In genomic region chr17:69056179-69056823, GRCh38 we compare ENCODE assay signal across 20 cellular contexts. TPM values are rescaled to one million over a fixed set of nuclear protein-coding genes. Genes with fewer than 3 reads are reported as not detected.
DNase-seq lines count a peak whose midpoint lies in the region; ATAC-seq, FAIRE-seq and TF ChIP-seq lines count a peak whose summit lies in the region.
"Had no signal": no experiment of that assay in that cellular context is flagged by ENCODE, and none has a peak within 500 bp of the region (broad histone marks: within the 10 kb centered on the region; RNA-seq: fewer than 3 reads in every experiment).

No MANE protein-coding gene starts in this region.

- H3K4me1 ChIP-seq in left ventricle myocardium inferior = no peaks in the 10 kb centered on the region
- no peaks in the 10 kb centered on the region for H3K4me1 ChIP-seq in right atrium auricular region
- H3K4me1 ChIP-seq in HepG2 (ENCODE audit: insufficient read depth, low read length) = peaks cover 30% of the 10 kb centered on the region
- no peaks in the 10 kb centered on the region for H3K4me1 ChIP-seq in right lobe of liver
- H3K4me1 ChIP-seq: A549 had no signal

- BruUV-seq in HepG2 (replicated peaks; lab: Mats Ljungman, UMichigan) = no TSS peak

- TF ChIP-seq CTCF in left ventricle myocardium inferior (IDR thresholded peaks at IDR 0.05; ENCODE audit: borderline replicate concordance) (no peak), right atrium auricular region (IDR thresholded peaks at IDR 0.05) (no peak), HepG2 (CRISPR knock-in tag; IDR thresholded peaks at IDR 0.05) (no peak), right lobe of liver (IDR thresholded peaks at IDR 0.05) (no peak)

- CTCF ChIA-PET in HepG2 (lab: Yijun Ruan, JAX; ENCODE audit: low intra/inter-chr PET ratio, low total read pairs) = no interaction called here

- DNase-seq in left ventricle myocardium inferior (no peak), right atrium auricular region (ENCODE audit: low spot score) (no peak), HepG2 (ENCODE audit: low spot score) (no peak), right lobe of liver (no peak)
- DNase-seq in stimulated activated CD4-positive, alpha-beta T cell treated with anti-CD3 and anti-CD28 coated beads, Interleukin-4, amount 100 ng/mL, for 24 hours = no peak
- DNase-seq: AML-193; Caco-2; Calu3; CD4-positive, alpha-beta T cell; CD8-positive, alpha-beta T cell; DMS79 treated with DMSO at 0.1 percent for 48 hours; GF-D8 had no signal

- TF ChIP-seq EP300 in HepG2 (IDR thresholded peaks at IDR 0.05; ENCODE audit: low read depth in 2 of 2, low read length in 2 of 2) (no peak), HepG2 (CRISPR knock-in tag; IDR thresholded peaks at IDR 0.05; ENCODE audit: borderline replicate concordance) (no peak)

- H3K79me2 ChIP-seq in HepG2 (ENCODE audit: insufficient read depth, low read length) = no peaks in the 10 kb centered on the region

- no peak overlapping the region for H3K9ac ChIP-seq in HepG2 (ENCODE audit: insufficient read depth, low read depth, low read length)
- H3K9ac ChIP-seq: BLaER1 treated with 17β-estradiol and CSF1 and Interleukin-3, amounts not matched to agents 10 nM and 100 nM had no signal

- H3K27ac ChIP-seq in left ventricle myocardium inferior (replicated peaks) (peak overlapping the region; percentile 27), right atrium auricular region (no peak overlapping the region), HepG2 (ENCODE audit: extremely low read length, insufficient read depth, low read length) (no peak overlapping the region), right lobe of liver (no peak overlapping the region)
- H3K27ac ChIP-seq: 22Rv1; A549; BLaER1 treated with 17β-estradiol and CSF1 and Interleukin-3, amounts not matched to agents 10 nM and 100 nM; C4-2B had no signal

- H3K4me2 ChIP-seq in HepG2 (ENCODE audit: low read depth, low read length) = no peak overlapping the region
- H3K4me2 ChIP-seq: A549 had no signal

- H3K27me3 ChIP-seq in left ventricle myocardium inferior (ENCODE audit: low read depth) = no peaks in the 10 kb centered on the region
- no peaks in the 10 kb centered on the region for H3K27me3 ChIP-seq in right atrium auricular region
- no peaks in the 10 kb centered on the region for H3K27me3 ChIP-seq in HepG2 (ENCODE audit: control insufficient read depth in 1 of 2, insufficient read depth in 2 of 2, low read length in 2 of 2)
- no peaks in the 10 kb centered on the region for H3K27me3 ChIP-seq in right lobe of liver
- H3K27me3 ChIP-seq: BLaER1 treated with 17β-estradiol and CSF1 and Interleukin-3, amounts not matched to agents 10 nM and 100 nM had no signal

- H4K20me1 ChIP-seq in HepG2 (ENCODE audit: insufficient read depth, low read length) = no peaks in the 10 kb centered on the region
- H4K20me1 ChIP-seq: BLaER1 treated with 17β-estradiol and CSF1 and Interleukin-3, amounts not matched to agents 10 nM and 100 nM had no signal

- TF ChIP-seq POLR2A in HepG2 (IDR thresholded peaks at IDR 0.05; ENCODE audit: insufficient read depth in 1 of 2, low read depth in 2 of 2, low read length in 2 of 2) (no peak), right lobe of liver (IDR thresholded peaks at IDR 0.05) (no peak)

- ATAC-seq in HepG2 (no peak), right lobe of liver (no peak)
- ATAC-seq: A549; CD8-positive, alpha-beta T cell had no signal

- no peak for FAIRE-seq in HepG2 (lab: Jason Lieb, UNC)
- FAIRE-seq: A549, D721Med, G401.6, GM12891, GM19239 had no signal

- intact Hi-C loops in left ventricle myocardium inferior (cut with micrococcal nuclease) = no loop called here
- intact Hi-C loops in HepG2 (cut with micrococcal nuclease; ENCODE audit: unreplicated experiment) = no loop called here
- intact Hi-C loops in right lobe of liver (cut with DNase I) = no loop called here

- H3K9me3 ChIP-seq in left ventricle myocardium inferior (replicated peaks) (peaks cover 28% of the 10 kb centered on the region), right atrium auricular region (peaks cover 0 to 34% of the 10 kb centered on the region in 2 donors), HepG2 (ENCODE audit: low read length) (peaks cover 26% of the 10 kb centered on the region), right lobe of liver (no peaks in the 10 kb centered on the region)
- H3K9me3 ChIP-seq: A549, Caco-2 had no signal

- H3K36me3 ChIP-seq in left ventricle myocardium inferior (peaks cover 13% of the 10 kb centered on the region), right atrium auricular region (peaks cover 8% of the 10 kb centered on the region), HepG2 (replicated peaks in 1 of 2; ENCODE audit: control insufficient read depth in 1 of 2, insufficient read depth in 2 of 2, low read length in 2 of 2) (no peaks in the 10 kb centered on the region), right lobe of liver (no peaks in the 10 kb centered on the region)

- no peak for TF ChIP-seq RAD21 in HepG2 (CRISPR knock-in tag; IDR thresholded peaks at IDR 0.05)

- 91% methylated on average over 3 of the region's 3 CpGs for WGBS in HepG2 (ENCODE audit: low lambda C conversion rate)
- 86% methylated on average over 3 of the region's 3 CpGs for WGBS in right lobe of liver (ENCODE audit: insufficient coverage, low coverage, low lambda C conversion rate, missing lambda C conversion rate)

- H3K4me3 ChIP-seq in left ventricle myocardium inferior (peak overlapping the region; percentile 7), right atrium auricular region (no peak overlapping the region), HepG2 (replicated peaks in 1 of 3; ENCODE audit: insufficient read depth in 1 of 3, low read depth in 2 of 3, low read length in 3 of 3) (no peak overlapping the region), right lobe of liver (no peak overlapping the region)
- H3K4me3 ChIP-seq: A549; BLaER1 treated with 17β-estradiol and CSF1 and Interleukin-3, amounts not matched to agents 10 nM and 100 nM had no signal

- POLR2A ChIA-PET in HepG2 (lab: Yijun Ruan, JAX) = no interaction called here

- in situ Hi-C loops in HepG2 (cut with HindIII; ENCODE audit: extremely low pct_ligation_motif_present, low pct_unique_long_range_greater_than_20kb) = loop anchor here (25.0 kb wide), 1 partner anchor 269 kb away; no protein-coding TSS in a partner anchor

- H2AFZ ChIP-seq in HepG2 (ENCODE audit: low read length) = no peak overlapping the region

TF ChIP-seq in HepG2, 621 proteins besides CTCF, POLR2A, EP300 and RAD21:
- TF ChIP-seq KDM6A (CRISPR knock-in tag; IDR thresholded peaks at IDR 0.05; ENCODE audit: low read depth) = no peak
- 0 out of 2 replicates have a peak, but pooled peaks have one; percentile 54 for TF ChIP-seq ARID2 (CRISPR knock-in tag; IDR thresholded peaks at IDR 0.05; ENCODE audit: borderline replicate concordance)
- peak; percentile 42; the same call in 1 of the 2 replicates for TF ChIP-seq KAT2B (IDR thresholded peaks at IDR 0.05; ENCODE audit: borderline replicate concordance, low read depth, low read length)
- TF ChIP-seq ZNF382 (CRISPR knock-in tag; IDR thresholded peaks at IDR 0.05; ENCODE audit: borderline replicate concordance) = peak; percentile 90; the same call in 1 of the 2 replicates
- no peak for TF ChIP-seq SP4 (CRISPR knock-in tag; IDR thresholded peaks at IDR 0.05)
- no peak for TF ChIP-seq ZNF792 (CRISPR knock-in tag; IDR thresholded peaks at IDR 0.05)

RNA-seq across cellular contexts. Expression of gene ABCA9, which starts 4.4 kb away (rescaled TPM):
- 13.0 TPM for total RNA-seq in left ventricle myocardium inferior
- 10 to 100 TPM; 11.3 to 11.8 TPM for total RNA-seq in right atrium auricular region
- total RNA-seq in HepG2 (2016; rRNA removed; fragmentation: Illumina TruSeq; extraction: Trizol) = 0.04 TPM in 1 of 2 replicates, not detected in the other
- not detected in 2 replicates for total RNA-seq in HepG2 (2016; cell fraction: cytosol; rRNA removed; fragmentation: Illumina TruSeq; extraction: Trizol; ENCODE audit: low read depth)
- total RNA-seq in HepG2 (2016; cell fraction: insoluble cytoplasmic fraction; rRNA removed; fragmentation: Illumina TruSeq; extraction: Trizol) = not detected in 2 replicates
- total RNA-seq in HepG2 (2016; cell fraction: membrane; rRNA removed; fragmentation: Illumina TruSeq; extraction: Trizol) = not detected in 2 replicates
- total RNA-seq in HepG2 (2016; cell fraction: nucleus; rRNA removed; fragmentation: Illumina TruSeq; extraction: Trizol) = 0.19 TPM in 1 of 2 replicates, not detected in the other
- polyA plus RNA-seq in HepG2 (2011; rRNA removed) = 0.03 TPM in 1 of 2 replicates, not detected in the other
- 0.08 TPM in 1 of 2 replicates, not detected in the other for polyA plus RNA-seq in HepG2 (2011; cell fraction: cytosol; rRNA removed)
- polyA plus RNA-seq in HepG2 (2011; cell fraction: nucleus; rRNA removed) = 0.09 and 0.19 TPM in 2 replicates
- 0.11 and 0.12 TPM in 2 replicates for polyA plus RNA-seq in HepG2 (2012)
- not detected in 2 replicates for polyA plus RNA-seq in HepG2 (2016; cell fraction: cytosol; fragmentation: Illumina TruSeq; extraction: Trizol; ENCODE audit: low read depth)
- not detected in 2 replicates for polyA plus RNA-seq in HepG2 (2016; cell fraction: insoluble cytoplasmic fraction; fragmentation: Illumina TruSeq; extraction: Trizol; ENCODE audit: low read depth)
- not detected in 2 replicates for polyA plus RNA-seq in HepG2 (2016; cell fraction: membrane; fragmentation: Illumina TruSeq; extraction: Trizol; ENCODE audit: low read depth)
- polyA plus RNA-seq in HepG2 (2016; cell fraction: nucleus; fragmentation: Illumina TruSeq; extraction: Trizol; ENCODE audit: insufficient read depth, low read depth) = not detected in 2 replicates
- 0.51 TPM in 1 of 2 replicates, not detected in the other for polyA minus RNA-seq in HepG2 (2011; rRNA and poly(A)+ RNA removed; ENCODE audit: low replicate concordance)
- not detected in 2 replicates for polyA minus RNA-seq in HepG2 (2011; cell fraction: cytosol; rRNA and poly(A)+ RNA removed)
- 0.52 and 0.62 TPM in 2 replicates for polyA minus RNA-seq in HepG2 (2011; cell fraction: nucleus; rRNA and poly(A)+ RNA removed)
- 10 to 100 TPM in 2 of 6 experiments, 1 to 10 TPM in 4; 4.9 to 19.4 (median 8.8) TPM for total RNA-seq in right lobe of liver
- total RNA-seq: Calu3; CD8-positive, alpha-beta T cell had no signal
